1 cellular context compared by ENCODE assay signal in genomic region chr4:120557372-120557771, GRCh38.
TF ChIP-seq lines count a peak whose summit lies in the region.

No MANE protein-coding gene starts in this region.

TF ChIP-seq in HepG2, 621 proteins besides CTCF, POLR2A, EP300 and RAD21:
- TF ChIP-seq CEBPB (IDR thresholded peaks at IDR 0.05; ENCODE audit: borderline replicate concordance, low read depth, low read length): 0 out of 2 replicates have a peak, but pooled peaks have one; percentile 9
- TF ChIP-seq RFXANK (CRISPR knock-in tag; IDR thresholded peaks at IDR 0.05): no peak
